Comparison of ENCODE assay signal across 13 cellular contexts in the genomic region with DNA sequence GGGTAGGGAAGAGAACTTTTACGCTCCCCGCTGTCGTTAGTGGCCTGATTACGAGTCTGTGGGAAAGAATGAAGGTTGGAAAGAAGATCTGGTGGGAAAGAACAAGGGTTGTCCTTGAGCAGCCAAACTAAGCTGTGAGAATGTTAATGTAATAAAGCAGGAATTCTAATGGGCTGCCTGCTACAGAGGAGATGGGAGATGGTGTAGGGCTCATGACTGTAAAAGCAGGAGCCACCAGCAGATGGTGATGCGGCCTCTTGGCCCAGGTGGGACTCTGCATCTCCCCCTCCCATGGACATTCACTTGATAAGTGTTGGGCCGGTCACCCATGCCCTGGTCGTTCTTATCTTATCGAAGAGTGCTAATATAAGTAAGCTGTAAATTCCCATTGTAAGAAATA.
A peak's percentile ranks its signal among the peaks of the same experiment; 100 is the strongest.
DNase-seq lines count a peak whose midpoint lies in the region; ATAC-seq, FAIRE-seq and TF ChIP-seq lines count a peak whose summit lies in the region.
"Had no signal": no experiment of that assay in that cellular context is flagged by ENCODE, and none has a peak within 500 bp of the region (broad histone marks: within the 10 kb centered on the region; RNA-seq: fewer than 3 reads in every experiment).

No MANE protein-coding gene starts in this region.

- H3K27ac ChIP-seq in right atrium auricular region (no peak overlapping the region), upper lobe of right lung (no peak overlapping the region)
- H3K27ac ChIP-seq: BLaER1 had no signal

- intact Hi-C loops in activated naive CD4-positive, alpha-beta T cell treated with anti-CD3 and anti-CD28 coated beads for 36 hours (cut with micrococcal nuclease): loop anchor here (1.0 to 10.0 kb wide), 4 partner anchors 128 to 571 kb away; a partner anchor contains a TSS
- intact Hi-C loops in upper lobe of right lung (cut with DNase I): no loop called here
- intact Hi-C loops in CD14-positive monocyte (cut with micrococcal nuclease): no loop called here

- H3K27me3 Mint-ChIP-seq in activated naive CD4-positive, alpha-beta T cell treated with anti-CD3 and anti-CD28 coated beads for 36 hours (ENCODE audit: low read depth): no peaks in the 10 kb centered on the region
- H3K27me3 Mint-ChIP-seq in CD14-positive monocyte (ENCODE audit: low read depth in 3 of 3): peaks cover 17 to 63% (median 36%) of the 10 kb centered on the region in 3 donors

- peak; percentile 14 for ATAC-seq in upper lobe of right lung
- ATAC-seq: T-cell had no signal

- H3K9me3 ChIP-seq in right atrium auricular region: no peaks in the 10 kb centered on the region
- no peaks in the 10 kb centered on the region for H3K9me3 ChIP-seq in upper lobe of right lung
- H3K9me3 ChIP-seq: BLaER1, sigmoid colon had no signal

- TF ChIP-seq CTCF in right atrium auricular region (IDR thresholded peaks at IDR 0.05): peak; percentile 20 to 61
- no peak for TF ChIP-seq CTCF in upper lobe of right lung (IDR thresholded peaks at IDR 0.05)
- no peak for TF ChIP-seq CTCF in CD14-positive monocyte (IDR thresholded peaks at IDR 0.05)

- H3K27ac Mint-ChIP-seq in activated naive CD4-positive, alpha-beta T cell treated with anti-CD3 and anti-CD28 coated beads for 36 hours: no peak overlapping the region
- H3K27ac Mint-ChIP-seq in CD14-positive monocyte: no peak overlapping the region
- H3K27ac Mint-ChIP-seq: activated T-cell treated with anti-CD3 and anti-CD28 coated beads, Interleukin-2, amount 50 U/mL, for 24 hours had no signal

- no peaks in the 10 kb centered on the region for H3K36me3 Mint-ChIP-seq in activated naive CD4-positive, alpha-beta T cell treated with anti-CD3 and anti-CD28 coated beads for 36 hours (ENCODE audit: low read depth)
- H3K36me3 Mint-ChIP-seq in CD14-positive monocyte: no peaks in the 10 kb centered on the region
- H3K36me3 Mint-ChIP-seq: T-cell had no signal

- H3K4me1 Mint-ChIP-seq in activated naive CD4-positive, alpha-beta T cell treated with anti-CD3 and anti-CD28 coated beads for 36 hours (ENCODE audit: low read depth): peaks cover 16% of the 10 kb centered on the region
- H3K4me1 Mint-ChIP-seq in CD14-positive monocyte: peaks cover 14% of the 10 kb centered on the region

- DNase-seq in activated naive CD4-positive, alpha-beta T cell treated with anti-CD3 and anti-CD28 coated beads for 36 hours: peak; percentile 18
- no peak for DNase-seq in activated naive CD4-positive, alpha-beta T cell treated with Interleukin-2 at 50 U/mL for 16 hours
- peak; percentile 64 for DNase-seq in SK-N-DZ (ENCODE audit: low spot score)
- DNase-seq in right atrium auricular region (ENCODE audit: low spot score): no peak
- no peak for DNase-seq in upper lobe of right lung
- DNase-seq in frontal cortex (ENCODE audit: low spot score in 2 of 2): no peak
- no peak for DNase-seq in LoVo (ENCODE audit: low spot score)
- no peak for DNase-seq in CD14-positive monocyte (ENCODE audit: low spot score)
- DNase-seq: activated T-cell treated with anti-CD3 and anti-CD28 coated beads, Interleukin-2, amount 50 U/mL, for 24 hours; sigmoid colon; stimulated activated naive CD4-positive, alpha-beta T cell; T-cell had no signal

- no peak for FAIRE-seq in frontal cortex (lab: Jason Lieb, UNC)

- H3K4me3 Mint-ChIP-seq in activated naive CD4-positive, alpha-beta T cell treated with anti-CD3 and anti-CD28 coated beads for 36 hours: no peak overlapping the region
- H3K4me3 Mint-ChIP-seq in CD14-positive monocyte: peak overlapping the region in 1 of 2 donors; percentile 23
- H3K4me3 Mint-ChIP-seq: activated T-cell treated with anti-CD3 and anti-CD28 coated beads, Interleukin-2, amount 50 U/mL, for 24 hours had no signal

- no peaks in the 10 kb centered on the region for H3K27me3 ChIP-seq in right atrium auricular region
- peaks cover 4% of the 10 kb centered on the region for H3K27me3 ChIP-seq in upper lobe of right lung
- H3K27me3 ChIP-seq: sigmoid colon had no signal

- H3K4me1 ChIP-seq in right atrium auricular region: peaks cover 0 to 37% of the 10 kb centered on the region in 2 donors
- H3K4me1 ChIP-seq in upper lobe of right lung: peaks cover 12% of the 10 kb centered on the region

- H3K4me3 ChIP-seq in right atrium auricular region (no peak overlapping the region), upper lobe of right lung (no peak overlapping the region)
- H3K4me3 ChIP-seq: BLaER1, sigmoid colon had no signal

- CTCF ChIA-PET in activated naive CD4-positive, alpha-beta T cell treated with anti-CD3 and anti-CD28 coated beads for 36 hours (lab: Charles Lee): interaction anchor here (1.0 to 4.2 kb wide), 3 partner anchors 13 to 128 kb away, joined by 4 to 29 read pairs (median 5); no protein-coding TSS in a partner anchor

- H3K36me3 ChIP-seq in right atrium auricular region: no peaks in the 10 kb centered on the region
- H3K36me3 ChIP-seq in upper lobe of right lung: no peaks in the 10 kb centered on the region
- H3K36me3 ChIP-seq: BLaER1, sigmoid colon had no signal

- no peaks in the 10 kb centered on the region for H3K9me3 Mint-ChIP-seq in activated naive CD4-positive, alpha-beta T cell treated with anti-CD3 and anti-CD28 coated beads for 36 hours
- H3K9me3 Mint-ChIP-seq in CD14-positive monocyte: peaks cover 0 to 2% (median 0%) of the 10 kb centered on the region in 7 donors
- H3K9me3 Mint-ChIP-seq: activated T-cell treated with anti-CD3 and anti-CD28 coated beads, Interleukin-2, amount 50 U/mL, for 24 hours; T-cell had no signal

Comparison
In these comparisons a context has a peak if more than half of its experiments do, and no peak if none do; other contexts are left out.
1. DNase-seq: peak in activated naive CD4-positive, alpha-beta T cell treated with anti-CD3 and anti-CD28 coated beads for 36 hours (single experiment) and SK-N-DZ (single experiment); none in activated naive CD4-positive, alpha-beta T cell treated with Interleukin-2 at 50 U/mL for 16 hours (single experiment), right atrium auricular region (single experiment), upper lobe of right lung (single experiment), frontal cortex (0 of 2), LoVo (single experiment) and CD14-positive monocyte (single experiment).
2. CTCF ChIP-seq: peak in right atrium auricular region (2 of 2); none in upper lobe of right lung (single experiment) and CD14-positive monocyte (single experiment).